ENCODE assay signal across 10 cellular contexts in the genomic region with DNA sequence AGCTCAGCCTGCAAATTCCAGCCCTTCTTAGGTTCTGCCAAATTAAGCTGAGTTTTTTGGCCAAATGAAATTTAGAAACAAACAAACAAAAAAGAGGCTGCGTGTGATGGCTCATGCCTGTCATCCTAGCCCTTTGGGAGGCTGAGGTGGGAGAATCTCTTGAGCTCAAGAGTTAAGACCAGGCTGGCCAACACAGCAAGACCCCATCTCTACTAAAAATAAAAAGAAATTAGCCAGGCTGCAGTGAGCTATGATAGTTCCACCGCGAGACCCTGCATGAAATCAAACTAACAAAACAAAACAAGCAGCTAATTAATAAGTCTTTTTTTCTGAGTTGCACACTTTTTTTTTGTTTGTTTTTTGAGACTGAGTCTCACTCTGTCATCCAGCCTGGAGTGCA. TPM values are rescaled to one million over a fixed set of nuclear protein-coding genes. Genes with fewer than 3 reads are reported as not detected.
"Had no signal": no experiment of that assay in that cellular context is flagged by ENCODE, and none has a peak within 500 bp of the region (broad histone marks: within the 10 kb centered on the region; RNA-seq: fewer than 3 reads in every experiment).

No MANE protein-coding gene starts in this region.

- H3K27ac ChIP-seq: GM23248 had no signal

- H3K9ac ChIP-seq: GM23248 had no signal

- H3K4me1 ChIP-seq: HAP-1 had no signal

- DNase-seq: GM23248, GOT3, H7, KG1 had no signal

- FAIRE-seq: HTR-8/SVneo had no signal

- H3K4me3 ChIP-seq: GM23248, HAP-1 had no signal

- ATAC-seq: HCT116 had no signal

- H2AFZ ChIP-seq: GM23248 had no signal

- H3K36me3 ChIP-seq: HAP-1 had no signal

RNA-seq across cellular contexts. Expression of gene NCAN, which starts 17.9 kb away (rescaled TPM):
- total RNA-seq: GM23248, H4, HT-29 had no signal
- polyA plus RNA-seq: GM23248, IgD-negative memory B cell had no signal

RNA-seq across cellular contexts. Expression of gene TM6SF2, which starts 43.4 kb away (rescaled TPM):
- total RNA-seq: H4, HT-29 had no signal
- polyA plus RNA-seq: IgD-negative memory B cell had no signal
